In genomic region chr17:54524501-54524900, GRCh38 we compare ENCODE assay signal across 9 cellular contexts.
"Had no signal": no experiment of that assay in that cellular context is flagged by ENCODE, and none has a peak within 500 bp of the region (broad histone marks: within the 10 kb centered on the region; RNA-seq: fewer than 3 reads in every experiment).

No MANE protein-coding gene starts in this region.

- H3K4me3 Mint-ChIP-seq: H9, IgD-negative memory B cell had no signal

- H3K9me3 Mint-ChIP-seq: H9 had no signal

- H3K27ac Mint-ChIP-seq: H9, IgD-negative memory B cell had no signal

- H3K36me3 Mint-ChIP-seq: IgD-negative memory B cell had no signal

- H3K4me3 ChIP-seq: GM23248 had no signal

- H3K9ac ChIP-seq: GM23248 had no signal

- DNase-seq: GM23248, GOT3, H9, HCEC 1CT, Kasumi-1, KG1 had no signal

- H3K27me3 Mint-ChIP-seq: IgD-negative memory B cell had no signal

- H2AFZ ChIP-seq: GM23248 had no signal

- FAIRE-seq: H54 had no signal

- H3K27ac ChIP-seq: GM23248, HL-60 had no signal

- H3K4me1 Mint-ChIP-seq: IgD-negative memory B cell had no signal
